ENCODE assay signal across 15 cellular contexts in genomic region chr17:72075995-72076677, GRCh38. TPM values are rescaled to one million over a fixed set of nuclear protein-coding genes. Genes with fewer than 3 reads are reported as not detected.
DNase-seq lines count a peak whose midpoint lies in the region; ATAC-seq and TF ChIP-seq lines count a peak whose summit lies in the region.
"Had no signal": no experiment of that assay in that cellular context is flagged by ENCODE, and none has a peak within 500 bp of the region (broad histone marks: within the 10 kb centered on the region; RNA-seq: fewer than 3 reads in every experiment).

No MANE protein-coding gene starts in this region.

- no peak overlapping the region for H3T11ph ChIP-seq in H9 (ENCODE audit: low read length)

- H3K23ac ChIP-seq in IMR-90 (ENCODE audit: low read depth, low read length): no peak overlapping the region
- H3K23ac ChIP-seq in mesendoderm (ENCODE audit: low read length): no peak overlapping the region
- no peak overlapping the region for H3K23ac ChIP-seq in H9 (ENCODE audit: insufficient read length, low read depth, low read length)

- CTCF ChIA-PET in IMR-90 (lab: Yijun Ruan, JAX): interaction anchor here (0.8 kb wide), 1 partner anchor 9 kb away, joined by 4 read pairs; no protein-coding TSS in a partner anchor

- H2BK5ac ChIP-seq in IMR-90 (ENCODE audit: low read depth, low read length, poor library complexity, severe bottlenecking): no peak overlapping the region
- no peak overlapping the region for H2BK5ac ChIP-seq in mesendoderm (ENCODE audit: low read length)
- no peak overlapping the region for H2BK5ac ChIP-seq in H9 (ENCODE audit: insufficient read length, low read length)

- H2BK120ac ChIP-seq in IMR-90 (ENCODE audit: low read depth, low read length) (no peak overlapping the region), mesendoderm (ENCODE audit: low read depth, low read length) (no peak overlapping the region), H9 (ENCODE audit: low read depth, low read length, poor library complexity, severe bottlenecking) (no peak overlapping the region)

- H3K36me3 ChIP-seq in BLaER1: no peaks in the 10 kb centered on the region
- no peaks in the 10 kb centered on the region for H3K36me3 ChIP-seq in IMR-90 (ENCODE audit: control insufficient read depth, insufficient read depth, low read length)
- no peaks in the 10 kb centered on the region for H3K36me3 ChIP-seq in mesendoderm (ENCODE audit: control insufficient read depth, insufficient read depth, low read length)

- H3K56ac ChIP-seq in IMR-90 (ENCODE audit: extremely low read depth, insufficient read depth, low read length): no peak overlapping the region
- H3K56ac ChIP-seq in mesendoderm (ENCODE audit: low read length): no peak overlapping the region
- H3K56ac ChIP-seq in H9 (ENCODE audit: insufficient read length, low read depth, low read length): no peak overlapping the region

- intact Hi-C loops in IMR-90 (cut with micrococcal nuclease): no loop called here
- intact Hi-C loops in activated T-helper 1 cell treated with anti-CD3 and anti-CD28 coated beads, Interleukin-12 subunit alpha, Interleukin-12 subunit beta, Interleukin-2, Interleukin-4 antibody, amounts not matched to agents 30 ng/mL and 10 ng/mL and 1 ng/mL, durations not matched to agents 14 hours and 24 hours and 36 hours (cut with micrococcal nuclease): no loop called here

- no peak for ATAC-seq in IMR-90 (ENCODE audit: low read depth)
- ATAC-seq: CD8-positive, alpha-beta T cell; GM23338 had no signal

- H2AK5ac ChIP-seq in IMR-90 (ENCODE audit: low read depth, low read length) (no peak overlapping the region), mesendoderm (ENCODE audit: low read length) (peak overlapping the region; percentile 38), H9 (ENCODE audit: insufficient read length, low read length) (no peak overlapping the region)

- H3K79me1 ChIP-seq in IMR-90 (ENCODE audit: low read depth in 1 of 2, low read length in 2 of 2): no peaks in the 10 kb centered on the region
- no peaks in the 10 kb centered on the region for H3K79me1 ChIP-seq in mesendoderm (ENCODE audit: low read length)
- H3K79me1 ChIP-seq in H9 (ENCODE audit: insufficient read depth, low read depth, low read length, poor library complexity, severe bottlenecking): no peaks in the 10 kb centered on the region

- H4K5ac ChIP-seq in IMR-90 (ENCODE audit: low read depth, low read length) (no peak overlapping the region), mesendoderm (ENCODE audit: low read length) (no peak overlapping the region), H9 (ENCODE audit: insufficient read length, low read depth, low read length) (no peak overlapping the region)

- in situ Hi-C loops in IMR-90 (cut with MboI; ENCODE audit: low sequenced_read_pairs): no loop called here

- dilution Hi-C loops in IMR-90 (cut with HindIII; ENCODE audit: low sequenced_read_pairs, unreplicated experiment): no loop called here

- no peak for TF ChIP-seq CTCF in IMR-90 (conservative IDR thresholded peaks at IDR 0.05; ENCODE audit: low read depth, low read length)
- no peak for TF ChIP-seq CTCF in H9 (conservative IDR thresholded peaks at IDR 0.05)

- H3K27ac ChIP-seq in BLaER1 (no peak overlapping the region), IMR-90 (ENCODE audit: insufficient read depth, low read length) (no peak overlapping the region), mesendoderm (ENCODE audit: low read depth, low read length) (no peak overlapping the region), H9 (ENCODE audit: insufficient read length, low read depth, low read length) (no peak overlapping the region)

- POLR2A ChIA-PET in IMR-90 (lab: Charles Lee; ENCODE audit: unreplicated experiment): no interaction called here

- no peaks in the 10 kb centered on the region for H4K20me1 ChIP-seq in BLaER1
- H4K20me1 ChIP-seq in IMR-90 (ENCODE audit: insufficient read depth, low read length): no peaks in the 10 kb centered on the region
- no peaks in the 10 kb centered on the region for H4K20me1 ChIP-seq in H9 (ENCODE audit: control insufficient read depth, insufficient read depth, insufficient read length)

- H3K27me3 ChIP-seq in BLaER1 (no peaks in the 10 kb centered on the region), IMR-90 (ENCODE audit: control insufficient read depth, insufficient read depth, low read length) (peaks cover 18% of the 10 kb centered on the region), mesendoderm (ENCODE audit: insufficient read depth, low read length, poor library complexity) (no peaks in the 10 kb centered on the region), H9 (ENCODE audit: insufficient read depth, low read length) (no peaks in the 10 kb centered on the region)

- H4K8ac ChIP-seq in IMR-90 (ENCODE audit: low read depth in 2 of 2, low read length in 2 of 2) (no peak overlapping the region), mesendoderm (ENCODE audit: low read depth, low read length) (no peak overlapping the region), H9 (replicated peaks; ENCODE audit: insufficient read length, low read depth, low read length) (no peak overlapping the region)

- no peak overlapping the region for H3K4me3 ChIP-seq in BLaER1
- H3K4me3 ChIP-seq in IMR-90 (ENCODE audit: insufficient read depth, low read depth, low read length): no peak overlapping the region
- no peak overlapping the region for H3K4me3 ChIP-seq in mesendoderm (ENCODE audit: low read length)
- H3K4me3 ChIP-seq: GM23338 had no signal

- H3K4me1 Mint-ChIP-seq in activated T-helper 1 cell treated with anti-CD3 and anti-CD28 coated beads, Interleukin-12 subunit alpha, Interleukin-12 subunit beta, Interleukin-2, Interleukin-4 antibody, amounts not matched to agents 30 ng/mL and 10 ng/mL and 1 ng/mL, durations not matched to agents 14 hours and 24 hours and 36 hours (ENCODE audit: low read depth): no peaks in the 10 kb centered on the region
- H3K4me1 Mint-ChIP-seq in H9: peaks cover 0 to 4% of the 10 kb centered on the region in 2 experiments; a peak in 2 of 4 replicates
- H3K4me1 Mint-ChIP-seq: B cell, CD14-positive monocyte, GM23338 had no signal

- H3K4me1 ChIP-seq in BLaER1 (peaks cover 39% of the 10 kb centered on the region), IMR-90 (ENCODE audit: control insufficient read depth, insufficient read depth, low read length) (no peaks in the 10 kb centered on the region), mesendoderm (ENCODE audit: control insufficient read depth, low read depth, low read length) (peaks cover 7% of the 10 kb centered on the region), H9 (ENCODE audit: insufficient read depth, low read length) (no peaks in the 10 kb centered on the region)

- no peak overlapping the region for H2BK12ac ChIP-seq in H9 (ENCODE audit: insufficient read length, low read depth, low read length)

- H3K9me3 Mint-ChIP-seq in activated T-helper 1 cell treated with anti-CD3 and anti-CD28 coated beads, Interleukin-12 subunit alpha, Interleukin-12 subunit beta, Interleukin-2, Interleukin-4 antibody, amounts not matched to agents 30 ng/mL and 10 ng/mL and 1 ng/mL, durations not matched to agents 14 hours and 24 hours and 36 hours: peaks cover 11% of the 10 kb centered on the region
- H3K9me3 Mint-ChIP-seq in H9: no peaks in the 10 kb centered on the region; a peak in 2 of 5 replicates
- H3K9me3 Mint-ChIP-seq: GM23338 had no signal

- H2AFZ ChIP-seq in IMR-90 (replicated peaks; ENCODE audit: low read length, poor library complexity) (peak overlapping the region; percentile 37), H9 (ENCODE audit: low read length) (no peak overlapping the region)
- H2AFZ ChIP-seq: GM23338 had no signal

- no peak overlapping the region for H2BK15ac ChIP-seq in IMR-90 (ENCODE audit: low read depth, low read length)
- H2BK15ac ChIP-seq in mesendoderm (replicated peaks; ENCODE audit: low read depth): no peak overlapping the region
- H2BK15ac ChIP-seq in H9 (ENCODE audit: low read depth, low read length): no peak overlapping the region

- BruUV-seq in IMR-90 (replicated peaks; lab: Mats Ljungman, UMichigan): no TSS peak

- no peaks in the 10 kb centered on the region for H3K27me3 Mint-ChIP-seq in activated T-helper 1 cell treated with anti-CD3 and anti-CD28 coated beads, Interleukin-12 subunit alpha, Interleukin-12 subunit beta, Interleukin-2, Interleukin-4 antibody, amounts not matched to agents 30 ng/mL and 10 ng/mL and 1 ng/mL, durations not matched to agents 14 hours and 24 hours and 36 hours (ENCODE audit: insufficient read depth)
- H3K27me3 Mint-ChIP-seq in H9 (ENCODE audit: low read depth): no peaks in the 10 kb centered on the region; the same call in none of the 2 replicates
- H3K27me3 Mint-ChIP-seq: B cell had no signal

- no peaks in the 10 kb centered on the region for H3K23me2 ChIP-seq in H9 (ENCODE audit: insufficient read length, low read depth, low read length, poor library complexity, severe bottlenecking)

- no peak overlapping the region for H4K91ac ChIP-seq in IMR-90 (ENCODE audit: insufficient read depth, low read depth, low read length)
- no peak overlapping the region for H4K91ac ChIP-seq in H9 (ENCODE audit: insufficient read length, low read depth, low read length)

- H3K9me3 ChIP-seq in BLaER1: no peaks in the 10 kb centered on the region
- no peaks in the 10 kb centered on the region for H3K9me3 ChIP-seq in IMR-90 (ENCODE audit: control insufficient read depth, insufficient read depth, low read length)
- H3K9me3 ChIP-seq in H9 (ENCODE audit: control insufficient read depth, low read depth, low read length): no peaks in the 10 kb centered on the region

- no peak overlapping the region for H3K4me3 Mint-ChIP-seq in activated T-helper 1 cell treated with anti-CD3 and anti-CD28 coated beads, Interleukin-12 subunit alpha, Interleukin-12 subunit beta, Interleukin-2, Interleukin-4 antibody, amounts not matched to agents 30 ng/mL and 10 ng/mL and 1 ng/mL, durations not matched to agents 14 hours and 24 hours and 36 hours
- no peak overlapping the region for H3K4me3 Mint-ChIP-seq in H9
- H3K4me3 Mint-ChIP-seq: B cell; CD14-positive monocyte; CD8-positive, alpha-beta T cell; GM23338 had no signal

- H3K14ac ChIP-seq in IMR-90 (replicated peaks; ENCODE audit: low read depth, low read length) (no peak overlapping the region), H9 (ENCODE audit: insufficient read depth, low read length) (no peak overlapping the region)

- H3K4me2 ChIP-seq in BLaER1 (peak overlapping the region; percentile 29), IMR-90 (ENCODE audit: low read depth, low read length) (no peak overlapping the region), mesendoderm (ENCODE audit: low read length) (no peak overlapping the region), H9 (ENCODE audit: insufficient read depth, insufficient read length, low read length) (no peak overlapping the region)
- H3K4me2 ChIP-seq: GM23338 had no signal

- H3K4ac ChIP-seq in IMR-90 (ENCODE audit: low read depth, low read length) (no peak overlapping the region), mesendoderm (ENCODE audit: low read depth, low read length) (no peak overlapping the region), H9 (ENCODE audit: low read depth, low read length) (no peak overlapping the region)

- H3K79me2 ChIP-seq in mesendoderm (ENCODE audit: control insufficient read depth, insufficient read depth, low read length): no peaks in the 10 kb centered on the region
- no peaks in the 10 kb centered on the region for H3K79me2 ChIP-seq in H9 (ENCODE audit: insufficient read depth, low read length)

- H3K9me1 ChIP-seq in IMR-90 (ENCODE audit: insufficient read depth, low read length): no peaks in the 10 kb centered on the region

- 80% methylated on average over 1 of the region's 7 CpGs; no CpG with 5 or more reads in 1 of the 2 experiments for WGBS in IMR-90 (ENCODE audit: extremely low coverage in 2 of 2, insufficient read length in 1 of 2), 2 experiments
- no CpG with 5 or more reads among the region's 7 CpGs for WGBS in mesendoderm (ENCODE audit: extremely low coverage, insufficient coverage, low lambda C conversion rate)
- whole genome bisulfite sequencing in H9 (ENCODE audit: extremely low coverage, insufficient read length, low lambda C conversion rate): no CpG with 5 or more reads among the region's 7 CpGs

- no peak overlapping the region for H2AK9ac ChIP-seq in IMR-90 (replicated peaks; ENCODE audit: low read depth, low read length, poor library complexity)

- H3K18ac ChIP-seq in IMR-90 (ENCODE audit: low read depth, low read length) (no peak overlapping the region), mesendoderm (ENCODE audit: low read length) (no peak overlapping the region), H9 (ENCODE audit: insufficient read length, low read depth, low read length) (no peak overlapping the region)

- H3K9ac ChIP-seq in BLaER1 (no peak overlapping the region), IMR-90 (ENCODE audit: low read depth, low read length) (no peak overlapping the region), mesendoderm (ENCODE audit: low read length) (no peak overlapping the region), H9 (ENCODE audit: extremely low read depth, insufficient read length, low read length) (no peak overlapping the region)

- H3K36me3 Mint-ChIP-seq in activated T-helper 1 cell treated with anti-CD3 and anti-CD28 coated beads, Interleukin-12 subunit alpha, Interleukin-12 subunit beta, Interleukin-2, Interleukin-4 antibody, amounts not matched to agents 30 ng/mL and 10 ng/mL and 1 ng/mL, durations not matched to agents 14 hours and 24 hours and 36 hours (ENCODE audit: low read depth): no peaks in the 10 kb centered on the region
- no peaks in the 10 kb centered on the region for H3K36me3 Mint-ChIP-seq in H9 (ENCODE audit: insufficient read depth in 1 of 3, low read depth in 3 of 3)
- H3K36me3 Mint-ChIP-seq: CD14-positive monocyte; CD8-positive, alpha-beta T cell had no signal

- no peak for TF ChIP-seq RAD21 in IMR-90 (IDR thresholded peaks at IDR 0.05; ENCODE audit: low read length)

- DNase-seq in IMR-90 (no peak), islet precursor cell (peak; percentile 41), mesendoderm (peak; percentile 91), H9 (no peak)
- no peak for DNase-seq in activated T-helper 1 cell treated with anti-CD3 and anti-CD28 coated beads, Interleukin-12 subunit alpha, Interleukin-12 subunit beta, Interleukin-2, Interleukin-4 antibody, amounts not matched to agents 30 ng/mL and 10 ng/mL and 1 ng/mL, durations not matched to agents 14 hours and 24 hours and 36 hours (ENCODE audit: low spot score)
- no peak for DNase-seq in stimulated activated CD4-positive, alpha-beta T cell treated with anti-CD3 and anti-CD28 coated beads, Interleukin-2, amount 100 ng/mL, for 48 hours
- no peak for DNase-seq in activated T-cell treated with anti-CD3 and anti-CD28 coated beads, Interleukin-2, amount 50 U/mL, for 48 hours
- DNase-seq: CD8-positive, alpha-beta T cell; COR-L47; DMS53; H7 had no signal

- no peak overlapping the region for H3K27ac Mint-ChIP-seq in activated T-helper 1 cell treated with anti-CD3 and anti-CD28 coated beads, Interleukin-12 subunit alpha, Interleukin-12 subunit beta, Interleukin-2, Interleukin-4 antibody, amounts not matched to agents 30 ng/mL and 10 ng/mL and 1 ng/mL, durations not matched to agents 14 hours and 24 hours and 36 hours
- H3K27ac Mint-ChIP-seq in H9: no peak overlapping the region
- H3K27ac Mint-ChIP-seq: B cell; CD14-positive monocyte; CD8-positive, alpha-beta T cell; GM23338 had no signal

- no peak for TF ChIP-seq POLR2A in IMR-90 (IDR thresholded peaks at IDR 0.05; ENCODE audit: low read depth, low read length)

- H2BK20ac ChIP-seq in IMR-90 (ENCODE audit: low read depth, low read length): no peak overlapping the region
- no peak overlapping the region for H2BK20ac ChIP-seq in H9 (ENCODE audit: low read depth, low read length, poor library complexity, severe bottlenecking)

RNA-seq across cellular contexts. Expression of gene SOX9, which starts 44.7 kb away (rescaled TPM):
- 4.1 and 8.3 TPM in 2 replicates for total RNA-seq in IMR-90 (2012; rRNA removed)
- 12.7 and 17.6 TPM in 2 replicates for polyA plus RNA-seq in IMR-90 (2012; rRNA removed)
- 12.5 and 21.1 TPM in 2 replicates for polyA plus RNA-seq in IMR-90 (2012; cell fraction: cytosol; rRNA removed)
- 31.6 and 43.9 TPM in 2 replicates for polyA plus RNA-seq in IMR-90 (2012; cell fraction: nucleus; rRNA removed; ENCODE audit: low replicate concordance)
- polyA plus RNA-seq in mesendoderm (2013, experiment 1 of 2): 2.4 TPM
- polyA plus RNA-seq in mesendoderm (2013, experiment 2 of 2): 2.4 TPM
- not detected in 2 replicates for total RNA-seq in activated T-helper 1 cell treated with anti-CD3 and anti-CD28 coated beads, Interleukin-12 subunit alpha, Interleukin-12 subunit beta, Interleukin-2, Interleukin-4 antibody, amounts not matched to agents 30 ng/mL and 10 ng/mL and 1 ng/mL, durations not matched to agents 14 hours and 24 hours and 36 hours
- total RNA-seq in H9 (2021): 1.2 and 1.3 TPM in 2 replicates
- total RNA-seq: B cell; CD8-positive, alpha-beta T cell had no signal
- polyA plus RNA-seq: CD14-positive monocyte had no signal

Comparison
In these comparisons a context has a peak if more than half of its experiments do, and no peak if none do; other contexts are left out.
1. DNase-seq: peak in islet precursor cell (single experiment) and mesendoderm (single experiment); none in IMR-90 (single experiment), activated T-helper 1 cell treated with anti-CD3 and anti-CD28 coated beads, Interleukin-12 subunit alpha, Interleukin-12 subunit beta, Interleukin-2, Interleukin-4 antibody, amounts not matched to agents 30 ng/mL and 10 ng/mL and 1 ng/mL, durations not matched to agents 14 hours and 24 hours and 36 hours (single experiment), stimulated activated CD4-positive, alpha-beta T cell treated with anti-CD3 and anti-CD28 coated beads, Interleukin-2, amount 100 ng/mL, for 48 hours (0 of 2), activated T-cell treated with anti-CD3 and anti-CD28 coated beads, Interleukin-2, amount 50 U/mL, for 48 hours (0 of 2) and H9 (single experiment).